1 cellular context compared by ENCODE assay signal in genomic region chr4:127182687-127183086, GRCh38.
TF ChIP-seq lines count a peak whose summit lies in the region.

No MANE protein-coding gene starts in this region.

TF ChIP-seq in IMR-90, 13 proteins besides CTCF, POLR2A, EP300 and RAD21 (continued from another document):
- no peak for TF ChIP-seq USF2 (IDR thresholded peaks at IDR 0.05; ENCODE audit: low read depth, low read length)
TF ChIP-seq in IMR-90: peak in this region for 0.
